In genomic region chr11:44785856-44786606, GRCh38 we compare ENCODE assay signal across 12 cellular contexts. TPM values are rescaled to one million over a fixed set of nuclear protein-coding genes. Genes with fewer than 3 reads are reported as not detected.
A peak's percentile ranks its signal among the peaks of the same experiment; 100 is the strongest.
DNase-seq lines count a peak whose midpoint lies in the region; ATAC-seq and TF ChIP-seq lines count a peak whose summit lies in the region.
"Had no signal": no experiment of that assay in that cellular context is flagged by ENCODE, and none has a peak within 500 bp of the region (broad histone marks: within the 10 kb centered on the region; RNA-seq: fewer than 3 reads in every experiment).

No MANE protein-coding gene starts in this region.

- peaks cover 7% of the 10 kb centered on the region for H3K4me1 ChIP-seq in endodermal cell (ENCODE audit: control insufficient read depth, insufficient read depth, low read length)
- H3K4me1 ChIP-seq in mucosa of descending colon (ENCODE audit: low read depth): no peaks in the 10 kb centered on the region

- TF ChIP-seq CTCF in endodermal cell (conservative IDR thresholded peaks at IDR 0.05) (peak; percentile 75), retinal pigment epithelial cell (conservative IDR thresholded peaks at IDR 0.05; ENCODE audit: low read depth, low read length) (peak; percentile 43), mucosa of descending colon (IDR thresholded peaks at IDR 0.05) (no peak)

- H3K9me3 Mint-ChIP-seq in endodermal cell: no peaks in the 10 kb centered on the region

- DNase-seq in NOMO-1 treated with DMSO at 0.1 percent for 48 hours (lab: John Stamatoyannopoulos, UW; ENCODE audit: unreplicated experiment) (peak; percentile 8), NOMO-1 (lab: John Stamatoyannopoulos, UW; ENCODE audit: unreplicated experiment in 2 of 2) (no peak), MV-4-11 (lab: John Stamatoyannopoulos, UW) (peak; percentile 28), endodermal cell (peak; percentile 81), retinal pigment epithelial cell (ENCODE audit: low read depth) (no peak), NCI-H1048 (lab: John Stamatoyannopoulos, UW) (no peak), D341Med (ENCODE audit: low spot score) (no peak), mucosa of descending colon (no peak)
- DNase-seq: occipital lobe had no signal

- H3K27ac ChIP-seq in endodermal cell (ENCODE audit: low read depth, low read length): no peak overlapping the region
- H3K27ac ChIP-seq: BLaER1 had no signal

- no peaks in the 10 kb centered on the region for H3K27me3 Mint-ChIP-seq in endodermal cell (ENCODE audit: insufficient read depth)

- no peak overlapping the region for H3K4me3 Mint-ChIP-seq in endodermal cell

- WGBS in endodermal cell (ENCODE audit: insufficient coverage in 1 of 2, insufficient read length in 1 of 2), 2 experiments: 47 to 49% methylated on average over 3 to 7 of the region's 7 CpGs

- H3K36me3 ChIP-seq in endodermal cell (ENCODE audit: control insufficient read depth, insufficient read depth, low read length) (no peaks in the 10 kb centered on the region), mucosa of descending colon (ENCODE audit: low read depth) (no peaks in the 10 kb centered on the region)
- H3K36me3 ChIP-seq: BLaER1, HAP-1 had no signal

- H3K9me3 ChIP-seq in endodermal cell (ENCODE audit: control insufficient read depth, low read length) (no peaks in the 10 kb centered on the region), mucosa of descending colon (no peaks in the 10 kb centered on the region)
- H3K9me3 ChIP-seq: BLaER1, HAP-1 had no signal

- no peak overlapping the region for H3K27ac Mint-ChIP-seq in endodermal cell

- ATAC-seq in mucosa of descending colon: no peak

- H3K27me3 ChIP-seq in endodermal cell (ENCODE audit: control insufficient read depth, insufficient read depth, low read length, poor library complexity, severe bottlenecking): no peaks in the 10 kb centered on the region
- H3K27me3 ChIP-seq: BLaER1 had no signal

- intact Hi-C loops in mucosa of descending colon (cut with DNase I, micrococcal nuclease): no loop called here

- H3K4me1 Mint-ChIP-seq in endodermal cell: peaks cover 28% of the 10 kb centered on the region

- no peaks in the 10 kb centered on the region for H3K36me3 Mint-ChIP-seq in endodermal cell (ENCODE audit: low read depth)

- no peak overlapping the region for H3K9ac ChIP-seq in endodermal cell (ENCODE audit: extremely low read depth, low read length, poor library complexity, severe bottlenecking)
- H3K9ac ChIP-seq: BLaER1 had no signal

- H3K4me3 ChIP-seq in endodermal cell (ENCODE audit: low read length) (no peak overlapping the region), retinal pigment epithelial cell (ENCODE audit: low read length) (no peak overlapping the region), mucosa of descending colon (no peak overlapping the region)
- H3K4me3 ChIP-seq: BLaER1, HAP-1 had no signal

RNA-seq across cellular contexts. Expression of gene TSPAN18, which starts 59.3 kb away (rescaled TPM):
- 10 to 100 TPM; 28.0 to 28.7 TPM for total RNA-seq in endodermal cell
- polyA plus RNA-seq in endodermal cell (2013, experiment 1 of 2): 96.1 TPM
- 74.6 TPM for polyA plus RNA-seq in endodermal cell (2013, experiment 2 of 2)
- total RNA-seq in mucosa of descending colon: 10 to 100 TPM in 1 of 3 donors, 1 to 10 TPM in 2; 3.6 to 63.2 (median 8.5) TPM
- total RNA-seq: bronchial epithelial cell had no signal

Comparison
In these comparisons a context has a peak if more than half of its experiments do, and no peak if none do; other contexts are left out.
1. DNase-seq: peak in NOMO-1 treated with DMSO at 0.1 percent for 48 hours (single experiment), MV-4-11 (single experiment) and endodermal cell (single experiment); none in NOMO-1 (0 of 2), retinal pigment epithelial cell (single experiment), NCI-H1048 (single experiment), D341Med (single experiment) and mucosa of descending colon (0 of 3).